In genomic region chr6:118651282-118652050, GRCh38 we compare ENCODE assay signal across 1 cellular context.
TF ChIP-seq lines count a peak whose summit lies in the region.

TSS of gene CEP85L (minus strand) at chr6:118651591. CDS start at chr6:118651269, 322 bp downstream.

TF ChIP-seq in HepG2, 621 proteins besides CTCF, POLR2A, EP300 and RAD21 (continued from another document and continues in another):
- 0 out of 2 replicates have a peak, but pooled peaks have one; percentile 56 for TF ChIP-seq ZNF646 (CRISPR knock-in tag; IDR thresholded peaks at IDR 0.05)
- TF ChIP-seq ZBED4 (CRISPR knock-in tag; IDR thresholded peaks at IDR 0.05; ENCODE audit: borderline replicate concordance): 0 out of 2 replicates have a peak, but pooled peaks have one; percentile 52
- TF ChIP-seq NFKB2 (CRISPR knock-in tag; IDR thresholded peaks at IDR 0.05; ENCODE audit: borderline replicate concordance): no peak
- TF ChIP-seq ZBTB39 (CRISPR knock-in tag; IDR thresholded peaks at IDR 0.05): peak; percentile 13; the same call in 1 of the 2 replicates
- no peak for TF ChIP-seq ZFAT (CRISPR knock-in tag; conservative IDR thresholded peaks at IDR 0.05)
- no peak for TF ChIP-seq AGO1 (IDR thresholded peaks at IDR 0.05; ENCODE audit: low read depth, low read length, poor library complexity, severe bottlenecking)
- TF ChIP-seq ZNF577 (CRISPR knock-in tag; IDR thresholded peaks at IDR 0.05; ENCODE audit: borderline replicate concordance, low read depth): no peak
- no peak for TF ChIP-seq ATF3 (CRISPR knock-in tag; IDR thresholded peaks at IDR 0.05)
- no peak for TF ChIP-seq IKZF1 (IDR thresholded peaks at IDR 0.05)
- no peak for TF ChIP-seq GTF3A (CRISPR knock-in tag; conservative IDR thresholded peaks at IDR 0.05)
- no peak for TF ChIP-seq SUZ12 (IDR thresholded peaks at IDR 0.05; ENCODE audit: low read depth, low read length)
- no peak for TF ChIP-seq NCOA5 (CRISPR knock-in tag; IDR thresholded peaks at IDR 0.05)
- TF ChIP-seq ZBTB10 (CRISPR knock-in tag; IDR thresholded peaks at IDR 0.05; ENCODE audit: borderline replicate concordance): no peak
- TF ChIP-seq ZNF720 (CRISPR knock-in tag; IDR thresholded peaks at IDR 0.05): no peak
- TF ChIP-seq ZNF576 (CRISPR knock-in tag; IDR thresholded peaks at IDR 0.05): peak; percentile 83; the same call in 1 of the 2 replicates
- no peak for TF ChIP-seq CEBPB (IDR thresholded peaks at IDR 0.05; ENCODE audit: borderline replicate concordance, low read depth, low read length)
- no peak for TF ChIP-seq HNF1A (IDR thresholded peaks at IDR 0.05; ENCODE audit: low read depth)
- peak; percentile 21 for TF ChIP-seq HNF1A (CRISPR knock-in tag; IDR thresholded peaks at IDR 0.05; ENCODE audit: borderline replicate concordance)
- no peak; the same call in 1 of the 2 replicates for TF ChIP-seq ZNF670 (CRISPR knock-in tag; IDR thresholded peaks at IDR 0.05; ENCODE audit: borderline replicate concordance)
- TF ChIP-seq ZSCAN31 (CRISPR knock-in tag; IDR thresholded peaks at IDR 0.05; ENCODE audit: low read depth): peak; percentile 71
- no peak for TF ChIP-seq CSRNP1 (CRISPR knock-in tag; IDR thresholded peaks at IDR 0.05)
- no peak for TF ChIP-seq EEA1 (CRISPR knock-in tag; IDR thresholded peaks at IDR 0.05; ENCODE audit: borderline replicate concordance)
- no peak for TF ChIP-seq ZSCAN21 (CRISPR knock-in tag; IDR thresholded peaks at IDR 0.05; ENCODE audit: borderline replicate concordance)
- peak; percentile 86; the same call in 1 of the 2 replicates for TF ChIP-seq KDM5B (CRISPR knock-in tag; IDR thresholded peaks at IDR 0.05; ENCODE audit: borderline replicate concordance)
- no peak for TF ChIP-seq PRPF4 (IDR thresholded peaks at IDR 0.05; ENCODE audit: low read depth, low read length, poor library complexity, severe bottlenecking)
- no peak for TF ChIP-seq PRDM4 (CRISPR knock-in tag; IDR thresholded peaks at IDR 0.05; ENCODE audit: borderline replicate concordance)
- no peak for TF ChIP-seq PAF1 (CRISPR knock-in tag; IDR thresholded peaks at IDR 0.05)
